In genomic region chr7:123532343-123532742, GRCh38 we compare ENCODE assay signal across 8 cellular contexts. TPM values are rescaled to one million over a fixed set of nuclear protein-coding genes. Genes with fewer than 3 reads are reported as not detected.
DNase-seq lines count a peak whose midpoint lies in the region; ATAC-seq, FAIRE-seq and TF ChIP-seq lines count a peak whose summit lies in the region.
"Not testable (repeated sequence)": the region's sequence is repeated elsewhere in the genome, so short reads cannot be mapped to it uniquely, and the experiment has no call there.

No MANE protein-coding gene starts in this region.

- H4K20me1 ChIP-seq in H9 (ENCODE audit: control insufficient read depth, insufficient read depth, insufficient read length); H1 (replicated peaks in 1 of 2; ENCODE audit: control insufficient read depth in 1 of 2, insufficient read depth in 2 of 2, low read length in 2 of 2); neural cell (ENCODE audit: insufficient read depth): not testable (repeated sequence)

- not testable (repeated sequence) for TF ChIP-seq CTCF in H9 (conservative IDR thresholded peaks at IDR 0.05); NB4 (IDR thresholded peaks at IDR 0.05; ENCODE audit: low read depth, low read length); H1 (IDR thresholded peaks at IDR 0.05; ENCODE audit: control extremely low read depth in 1 of 3, insufficient read depth in 1 of 3, low read depth in 1 of 3, low read length in 3 of 3); neural cell (IDR thresholded peaks at IDR 0.05; ENCODE audit: poor library complexity, severe bottlenecking)

- H3K79me1 ChIP-seq in H9 (ENCODE audit: insufficient read depth, low read depth, low read length, poor library complexity, severe bottlenecking); H1 (ENCODE audit: low read depth, low read length): not testable (repeated sequence)

- H3K9me3 Mint-ChIP-seq in H9; activated naive CD8-positive, alpha-beta T cell (ENCODE audit: low read depth); stimulated activated naive CD8-positive, alpha-beta T cell treated with anti-CD3 and anti-CD28 coated beads, Interleukin-15, amount 100 ng/mL, for 72 hours: not testable (repeated sequence)

- POLR2A ChIA-PET in H1 (lab: Charles Lee; ENCODE audit: partially characterized antibody) = not testable (repeated sequence)

- TF ChIP-seq RAD21 in H1 (IDR thresholded peaks at IDR 0.05 in 1 of 2, conservative IDR thresholded peaks at IDR 0.05 in 1 of 2; ENCODE audit: low read depth in 2 of 2, low read length in 2 of 2); neural cell (conservative IDR thresholded peaks at IDR 0.05): not testable (repeated sequence)

- H3K4me1 ChIP-seq in ES-I3 (ENCODE audit: insufficient read depth, low read length); H9 (ENCODE audit: insufficient read depth, low read length); H1 (replicated peaks in 1 of 4; ENCODE audit: control insufficient read depth in 3 of 4, insufficient read depth in 4 of 4, low read length in 3 of 4): not testable (repeated sequence)

- H4K8ac ChIP-seq in H9 (replicated peaks; ENCODE audit: insufficient read length, low read depth, low read length); H1 (ENCODE audit: extremely low read depth, insufficient read depth, low read length): not testable (repeated sequence)

- not testable (repeated sequence) for H3K27me3 ChIP-seq in H9 (ENCODE audit: insufficient read depth, low read length); H1 (replicated peaks in 1 of 4; ENCODE audit: control insufficient read depth in 3 of 4, extremely low read depth in 1 of 4, insufficient read depth in 3 of 4, low read length in 3 of 4)
- peaks cover 10% of the 10 kb centered on the region for H3K27me3 ChIP-seq in neural cell (ENCODE audit: insufficient read depth, low read depth, low read length)

- H3K4me2 ChIP-seq in H9 (ENCODE audit: insufficient read depth, insufficient read length, low read length) = peak overlapping the region; percentile 49
- peak overlapping the region; percentile 60 to 94 for H3K4me2 ChIP-seq in H1 (ENCODE audit: insufficient read depth in 1 of 2, low read depth in 2 of 2, low read length in 2 of 2)
- H3K4me2 ChIP-seq in neural cell (ENCODE audit: low read length) = not testable (repeated sequence)

- H3K56ac ChIP-seq in H9 (ENCODE audit: insufficient read length, low read depth, low read length); H1 (replicated peaks; ENCODE audit: insufficient read length, low read depth, low read length): not testable (repeated sequence)

- not testable (repeated sequence) for H3K9me2 ChIP-seq in neural cell (ENCODE audit: insufficient read depth, low read length)

- peak; percentile 55 for FAIRE-seq in H1 (lab: Jason Lieb, UNC)

- H4K5ac ChIP-seq in H9 (ENCODE audit: insufficient read length, low read depth, low read length); H1 (ENCODE audit: insufficient read length, low read depth, low read length): not testable (repeated sequence)

- H3K4me3 ChIP-seq in NB4 (ENCODE audit: low read depth, low read length) (peak overlapping the region; percentile 25), H1 (ENCODE audit: extremely low read depth in 1 of 4, insufficient read depth in 2 of 4, low read depth in 3 of 4, low read length in 4 of 4) (peak overlapping the region; percentile 42 to 81 (median 46)), iPS-11a (ENCODE audit: low read depth, low read length) (peak overlapping the region; percentile 24), neural cell (ENCODE audit: low read length) (peak overlapping the region; percentile 47)

- not testable (repeated sequence) for H2BK15ac ChIP-seq in H9 (ENCODE audit: low read depth, low read length); H1 (ENCODE audit: low read length)

- H3K23me2 ChIP-seq in H9 (ENCODE audit: insufficient read length, low read depth, low read length, poor library complexity, severe bottlenecking); H1 (ENCODE audit: low read depth, low read length): not testable (repeated sequence)

- not testable (repeated sequence) for H3T11ph ChIP-seq in H9 (ENCODE audit: low read length)

- not testable (repeated sequence) for H2BK20ac ChIP-seq in H9 (ENCODE audit: low read depth, low read length, poor library complexity, severe bottlenecking); H1 (ENCODE audit: low read length)

- ATAC-seq in stimulated activated naive CD8-positive, alpha-beta T cell treated with anti-CD3 and anti-CD28 coated beads, Interleukin-15, amount 100 ng/mL, for 72 hours = not testable (repeated sequence)

- not testable (repeated sequence) for H3F3A ChIP-seq in neural cell (ENCODE audit: insufficient read depth, low read length, poor library complexity, severe bottlenecking)

- 0 out of 7 replicates have a peak overlapping the region, but pooled peaks of 1 of the 3 experiments have one; percentile 2 for H3K27ac Mint-ChIP-seq in H9
- not testable (repeated sequence) for H3K27ac Mint-ChIP-seq in activated naive CD8-positive, alpha-beta T cell; stimulated activated naive CD8-positive, alpha-beta T cell treated with anti-CD3 and anti-CD28 coated beads, Interleukin-15, amount 100 ng/mL, for 72 hours

- TF ChIP-seq EP300 in H1 (IDR thresholded peaks at IDR 0.05; ENCODE audit: borderline replicate concordance in 1 of 2, low read depth in 2 of 2, low read length in 2 of 2); neural cell (conservative IDR thresholded peaks at IDR 0.05; ENCODE audit: poor library complexity, severe bottlenecking): not testable (repeated sequence)

- CTCF ChIA-PET in H1 (lab: Charles Lee; ENCODE audit: partially characterized antibody) = not testable (repeated sequence)

- peaks cover 21 to 29% of the 10 kb centered on the region in 2 experiments for H3K4me1 Mint-ChIP-seq in H9
- H3K4me1 Mint-ChIP-seq in activated naive CD8-positive, alpha-beta T cell (ENCODE audit: low read depth) = peaks cover 18% of the 10 kb centered on the region
- peaks cover 23% of the 10 kb centered on the region for H3K4me1 Mint-ChIP-seq in stimulated activated naive CD8-positive, alpha-beta T cell treated with anti-CD3 and anti-CD28 coated beads, Interleukin-15, amount 100 ng/mL, for 72 hours

- WGBS in H9 (ENCODE audit: extremely low coverage, insufficient read length, low lambda C conversion rate) = no CpG with 5 or more reads among the region's 14 CpGs
- WGBS in H1 (ENCODE audit: extremely low coverage in 1 of 2, insufficient coverage in 1 of 2, insufficient read length in 1 of 2, insufficient replicate concordance in 2 of 2, low coverage in 1 of 2, low lambda C conversion rate in 2 of 2, missing lambda C conversion rate in 1 of 2), 2 experiments = 12% methylated on average over 5 of the region's 14 CpGs; no CpG with 5 or more reads in 1 of the 2 experiments

- H3K4ac ChIP-seq in H9 (ENCODE audit: low read depth, low read length); H1 (replicated peaks; ENCODE audit: insufficient read length, low read depth, low read length): not testable (repeated sequence)

- not testable (repeated sequence) for H2AFZ ChIP-seq in H9 (ENCODE audit: low read length); neural cell (ENCODE audit: low read depth, low read length)
- 0 out of 2 replicates have a peak overlapping the region, but pooled peaks have one; percentile 40 for H2AFZ ChIP-seq in H1 (ENCODE audit: low read length)

- H3K23ac ChIP-seq in H9 (ENCODE audit: insufficient read length, low read depth, low read length); H1 (ENCODE audit: insufficient read length): not testable (repeated sequence)

- not testable (repeated sequence) for H2BK5ac ChIP-seq in H9 (ENCODE audit: insufficient read length, low read length); H1 (ENCODE audit: low read depth, low read length)

- peak overlapping the region; percentile 62 to 79 for H3K4me3 Mint-ChIP-seq in H9
- H3K4me3 Mint-ChIP-seq in activated naive CD8-positive, alpha-beta T cell = peak overlapping the region; percentile 73
- H3K4me3 Mint-ChIP-seq in stimulated activated naive CD8-positive, alpha-beta T cell treated with anti-CD3 and anti-CD28 coated beads, Interleukin-15, amount 100 ng/mL, for 72 hours = peak overlapping the region; percentile 52 to 76

- TF ChIP-seq POLR2A in NB4 (IDR thresholded peaks at IDR 0.05; ENCODE audit: extremely low read depth, insufficient read length); H1 (IDR thresholded peaks at IDR 0.05; ENCODE audit: control extremely low read depth in 1 of 2, low read depth in 2 of 2, low read length in 2 of 2): not testable (repeated sequence)

- H3K27me3 Mint-ChIP-seq in H9 (ENCODE audit: low read depth) = peaks cover 15% of the 10 kb centered on the region
- peaks cover 14% of the 10 kb centered on the region for H3K27me3 Mint-ChIP-seq in activated naive CD8-positive, alpha-beta T cell
- H3K27me3 Mint-ChIP-seq in stimulated activated naive CD8-positive, alpha-beta T cell treated with anti-CD3 and anti-CD28 coated beads, Interleukin-15, amount 100 ng/mL, for 72 hours = peaks cover 24% of the 10 kb centered on the region

- not testable (repeated sequence) for H3K27ac ChIP-seq in H9 (ENCODE audit: insufficient read length, low read depth, low read length); H1 (ENCODE audit: low read depth, low read length); neural cell (ENCODE audit: low read length)

- H4K91ac ChIP-seq in H9 (ENCODE audit: insufficient read length, low read depth, low read length); H1 (replicated peaks; ENCODE audit: insufficient read length, low read length): not testable (repeated sequence)

- not testable (repeated sequence) for H3K36me3 Mint-ChIP-seq in H9 (ENCODE audit: insufficient read depth in 1 of 3, low read depth in 3 of 3); activated naive CD8-positive, alpha-beta T cell

- H2BK120ac ChIP-seq in H9 (ENCODE audit: low read depth, low read length, poor library complexity, severe bottlenecking); H1 (replicated peaks; ENCODE audit: low read depth, low read length): not testable (repeated sequence)

- H3K18ac ChIP-seq in H9 (ENCODE audit: insufficient read length, low read depth, low read length); H1 (ENCODE audit: extremely low read depth, low read length): not testable (repeated sequence)

- not testable (repeated sequence) for H3K36me3 ChIP-seq in ES-I3 (ENCODE audit: insufficient read depth, low read length); H1 (ENCODE audit: control insufficient read depth in 2 of 4, insufficient read depth in 4 of 4, low read length in 3 of 4); neural cell (ENCODE audit: insufficient read depth, low read length)

- H2AK5ac ChIP-seq in H9 (ENCODE audit: insufficient read length, low read length); H1 (ENCODE audit: low read depth, low read length): not testable (repeated sequence)

- H3K9ac ChIP-seq in ES-I3 (ENCODE audit: low read depth, low read length) (peak overlapping the region; percentile 39), H1 (replicated peaks in 1 of 4; ENCODE audit: extremely low read depth in 1 of 4, low read depth in 3 of 4, low read length in 3 of 4) (peak overlapping the region in 1 of 4 experiments; percentile 37; a peak in 1 of 7 replicates)
- not testable (repeated sequence) for H3K9ac ChIP-seq in H9 (ENCODE audit: extremely low read depth, insufficient read length, low read length); neural cell (ENCODE audit: low read length)

- not testable (repeated sequence) for H3K79me2 ChIP-seq in H9 (ENCODE audit: insufficient read depth, low read length); H1 (ENCODE audit: control insufficient read depth in 1 of 2, insufficient read depth in 2 of 2, low read length in 2 of 2); neural cell (replicated peaks; ENCODE audit: insufficient read depth, low read length)

- not testable (repeated sequence) for H3K14ac ChIP-seq in H9 (ENCODE audit: insufficient read depth, low read length); H1 (ENCODE audit: insufficient read length)

- not testable (repeated sequence) for H3K9me3 ChIP-seq in ES-I3 (ENCODE audit: control insufficient read depth, insufficient read depth, low read length); H9 (ENCODE audit: control insufficient read depth, low read depth, low read length); H1 (ENCODE audit: insufficient read depth in 2 of 2, low read depth in 1 of 2, low read length in 1 of 2); neural cell (ENCODE audit: low read length)

- DNase-seq in H9; NB4 (ENCODE audit: low read depth); H1 (ENCODE audit: low read depth in 1 of 2, low spot score in 2 of 2); stimulated activated naive CD8-positive, alpha-beta T cell treated with anti-CD3 and anti-CD28 coated beads, Interleukin-15, amount 100 ng/mL, for 72 hours: not testable (repeated sequence)

- not testable (repeated sequence) for H2BK12ac ChIP-seq in H9 (ENCODE audit: insufficient read length, low read depth, low read length); H1 (ENCODE audit: low read depth, low read length)

RNA-seq across cellular contexts. Expression of gene IQUB, which starts 2.1 kb away (rescaled TPM):
- 0.28 and 0.39 TPM in 2 replicates for total RNA-seq in H9 (2021)
- 0.82 and 0.96 TPM in 2 replicates for total RNA-seq in H1 (2021; fragmentation: NEBNext Ultra II Directional; extraction: Animal tissue kit (Norgen Biotek cat#: 25700))
- polyA plus RNA-seq in H1 (2011; rRNA removed) (0.08 and 0.12 TPM in 2 replicates), neural cell (0.41 and 0.58 TPM in 2 replicates)
- 0.19 TPM for polyA plus RNA-seq in H1 (2011; cell fraction: cytosol; rRNA removed)
- polyA plus RNA-seq in H1 (2011; cell fraction: nucleus; rRNA removed) = 0.24 TPM
- polyA plus RNA-seq in H1 (2012, experiment 1 of 2) = 0.25 to 0.54 TPM (median 0.35 TPM) in 4 replicates
- polyA plus RNA-seq in H1 (2012, experiment 2 of 2) = 0.05 TPM
- 0.47 TPM for polyA plus RNA-seq in H1 (2013, experiment 1 of 2)
- polyA plus RNA-seq in H1 (2013, experiment 2 of 2) = 0.35 TPM
- polyA minus RNA-seq in H1 (2011; rRNA and poly(A)+ RNA removed) = 0.20 and 0.32 TPM in 2 replicates
- polyA minus RNA-seq in H1 (2011; cell fraction: cytosol; rRNA and poly(A)+ RNA removed) = not detected
- polyA minus RNA-seq in H1 (2011; cell fraction: nucleus; rRNA and poly(A)+ RNA removed) = 2.9 TPM
- 2.2 and 3.2 TPM in 2 replicates for polyA minus RNA-seq in neural cell

RNA-seq across cellular contexts. Expression of gene NDUFA5, which starts 25.3 kb away (rescaled TPM):
- 69.4 and 76.5 TPM in 2 replicates for total RNA-seq in H9 (2021)
- 74.9 and 76.3 TPM in 2 replicates for total RNA-seq in H1 (2021; fragmentation: NEBNext Ultra II Directional; extraction: Animal tissue kit (Norgen Biotek cat#: 25700))
- polyA plus RNA-seq in H1 (2011; rRNA removed) (3.4 and 7.6 TPM in 2 replicates), neural cell (301 and 406 TPM in 2 replicates)
- 20.1 TPM for polyA plus RNA-seq in H1 (2011; cell fraction: cytosol; rRNA removed)
- polyA plus RNA-seq in H1 (2011; cell fraction: nucleus; rRNA removed) = 2.4 TPM
- 18.7 to 54.6 TPM (median 27.1 TPM) in 4 replicates for polyA plus RNA-seq in H1 (2012, experiment 1 of 2)
- polyA plus RNA-seq in H1 (2012, experiment 2 of 2) = 9.3 TPM
- 55.6 TPM for polyA plus RNA-seq in H1 (2013, experiment 1 of 2)
- polyA plus RNA-seq in H1 (2013, experiment 2 of 2) = 53.9 TPM
- 3.8 and 4.9 TPM in 2 replicates for polyA minus RNA-seq in H1 (2011; rRNA and poly(A)+ RNA removed)
- polyA minus RNA-seq in H1 (2011; cell fraction: cytosol; rRNA and poly(A)+ RNA removed) = 10.9 TPM
- 26.0 TPM for polyA minus RNA-seq in H1 (2011; cell fraction: nucleus; rRNA and poly(A)+ RNA removed)
- polyA minus RNA-seq in neural cell = 185 and 205 TPM in 2 replicates
